Comparison of ENCODE assay signal across 14 cellular contexts in genomic region chr7:47720907-47721244, GRCh38.
DNase-seq lines count a peak whose midpoint lies in the region; ATAC-seq and TF ChIP-seq lines count a peak whose summit lies in the region.
"Had no signal": no experiment of that assay in that cellular context is flagged by ENCODE, and none has a peak within 500 bp of the region (broad histone marks: within the 10 kb centered on the region; RNA-seq: fewer than 3 reads in every experiment).

No MANE protein-coding gene starts in this region.

- no peak overlapping the region for H3K4me2 ChIP-seq in neural progenitor cell

- ATAC-seq in activated B cell treated with CpG ODN at 0.5 μM for 24 hours (ENCODE audit: low read depth) (no peak), GM21737 (IDR thresholded peaks at IDR 0.05; ENCODE audit: unreplicated experiment) (no peak), HG03354 (IDR thresholded peaks at IDR 0.05; ENCODE audit: poor library complexity, severe bottlenecking, unreplicated experiment) (no peak)

- H3K36me3 Mint-ChIP-seq in IgD-negative memory B cell = no peaks in the 10 kb centered on the region
- H3K36me3 Mint-ChIP-seq in activated B cell treated with CpG ODN at 0.5 μM for 24 hours (ENCODE audit: low read depth) = no peaks in the 10 kb centered on the region
- H3K36me3 Mint-ChIP-seq in neural progenitor cell = no peaks in the 10 kb centered on the region
- H3K36me3 Mint-ChIP-seq: CD4-positive, alpha-beta memory T cell had no signal

- H3K4me3 Mint-ChIP-seq in IgD-negative memory B cell (peak overlapping the region in 2 of 4 donors; percentile 65 to 87), activated B cell treated with CpG ODN at 0.5 μM for 24 hours (peak overlapping the region; percentile 4), neural progenitor cell (no peak overlapping the region)
- H3K4me3 Mint-ChIP-seq: CD4-positive, alpha-beta memory T cell had no signal

- peak overlapping the region; percentile 66 to 98 (median 73) for H3K27ac Mint-ChIP-seq in IgD-negative memory B cell
- peak overlapping the region; percentile 71 for H3K27ac Mint-ChIP-seq in activated B cell treated with CpG ODN at 0.5 μM for 24 hours
- H3K27ac Mint-ChIP-seq in neural progenitor cell = peak overlapping the region; percentile 43
- H3K27ac Mint-ChIP-seq: CD4-positive, alpha-beta memory T cell had no signal

- H3K79me2 ChIP-seq in neural progenitor cell (ENCODE audit: low read depth) = no peaks in the 10 kb centered on the region

- H3K9me3 Mint-ChIP-seq in IgD-negative memory B cell (peaks cover 0 to 2% (median 0%) of the 10 kb centered on the region in 3 donors), activated B cell treated with CpG ODN at 0.5 μM for 24 hours (no peaks in the 10 kb centered on the region), neural progenitor cell (peaks cover 5% of the 10 kb centered on the region)
- H3K9me3 Mint-ChIP-seq: CD4-positive, alpha-beta memory T cell had no signal

- POLR2A ChIA-PET in activated B cell treated with CpG ODN at 0.5 μM for 24 hours (lab: Charles Lee) = interaction anchor here (1.3 kb wide), 1 partner anchor 50 kb away, joined by 5 read pairs; no protein-coding TSS in a partner anchor

- no peaks in the 10 kb centered on the region for H4K20me1 ChIP-seq in neural progenitor cell (ENCODE audit: low read depth)

- CTCF ChIA-PET in activated B cell treated with CpG ODN at 0.5 μM for 24 hours (lab: Charles Lee) = no interaction called here

- H3K9me3 ChIP-seq in neural progenitor cell (ENCODE audit: low read depth) (no peaks in the 10 kb centered on the region), uterus (no peaks in the 10 kb centered on the region)
- H3K9me3 ChIP-seq: HAP-1 had no signal

- peaks cover 34 to 51% (median 45%) of the 10 kb centered on the region in 3 donors for H3K4me1 Mint-ChIP-seq in IgD-negative memory B cell
- H3K4me1 Mint-ChIP-seq in activated B cell treated with CpG ODN at 0.5 μM for 24 hours = peaks cover 73% of the 10 kb centered on the region
- H3K4me1 Mint-ChIP-seq in neural progenitor cell = peaks cover 26% of the 10 kb centered on the region
- H3K4me1 Mint-ChIP-seq: CD4-positive, alpha-beta memory T cell had no signal

- no peaks in the 10 kb centered on the region for H3K27me3 ChIP-seq in neural progenitor cell
- H3K27me3 ChIP-seq in uterus = no peaks in the 10 kb centered on the region

- no peak for DNase-seq in activated B cell treated with CpG ODN at 0.5 μM for 24 hours
- DNase-seq in neural progenitor cell (ENCODE audit: low spot score) = no peak
- no peak for DNase-seq in uterus
- no peak for DNase-seq in midbrain (lab: John Stamatoyannopoulos, UW)
- DNase-seq: CD4-positive, alpha-beta memory T cell; NCI-H1930; NCI-H2171; NCI-H446 treated with DMSO at 0.1 percent for 48 hours; NCI-H748 treated with DMSO at 0.1 percent for 48 hours; SIG-M5 had no signal

- H3K36me3 ChIP-seq in neural progenitor cell = no peaks in the 10 kb centered on the region
- H3K36me3 ChIP-seq in uterus = no peaks in the 10 kb centered on the region
- H3K36me3 ChIP-seq: HAP-1 had no signal

- H3K4me1 ChIP-seq in neural progenitor cell (peaks cover 20% of the 10 kb centered on the region), uterus (peaks cover 0 to 6% of the 10 kb centered on the region in 2 donors)

- intact Hi-C loops in activated B cell treated with CpG ODN at 0.5 μM for 24 hours (cut with micrococcal nuclease) = no loop called here
- intact Hi-C loops in uterus (cut with DNase I; ENCODE audit: low total_unique reads) = no loop called here

- H2AFZ ChIP-seq in neural progenitor cell (replicated peaks) = no peak overlapping the region

- TF ChIP-seq CTCF in activated B cell treated with CpG ODN at 0.5 μM for 24 hours (IDR thresholded peaks at IDR 0.05) (no peak), neural progenitor cell (IDR thresholded peaks at IDR 0.05) (no peak), uterus (IDR thresholded peaks at IDR 0.05) (no peak)

- TF ChIP-seq POLR2A in uterus (IDR thresholded peaks at IDR 0.05) = no peak

- H3K4me3 ChIP-seq in neural progenitor cell = no peak overlapping the region
- no peak overlapping the region for H3K4me3 ChIP-seq in uterus
- H3K4me3 ChIP-seq: HAP-1 had no signal

- H3K9ac ChIP-seq in neural progenitor cell = no peak overlapping the region

- H3F3A ChIP-seq in neural progenitor cell (ENCODE audit: low read depth) = peaks cover 19% of the 10 kb centered on the region

- H3K27ac ChIP-seq in neural progenitor cell (no peak overlapping the region), uterus (peak overlapping the region; percentile 66 to 78)

- H3K27me3 Mint-ChIP-seq in IgD-negative memory B cell = peaks cover 7% of the 10 kb centered on the region
- no peaks in the 10 kb centered on the region for H3K27me3 Mint-ChIP-seq in activated B cell treated with CpG ODN at 0.5 μM for 24 hours
- H3K27me3 Mint-ChIP-seq in neural progenitor cell (ENCODE audit: insufficient read depth, low read depth) = peaks cover 9% of the 10 kb centered on the region
- H3K27me3 Mint-ChIP-seq: CD4-positive, alpha-beta memory T cell had no signal
